Comparison of ENCODE assay signal across 8 cellular contexts in genomic region chr2:74499269-74499939, GRCh38. TPM values are rescaled to one million over a fixed set of nuclear protein-coding genes. Genes with fewer than 3 reads are reported as not detected.
DNase-seq lines count a peak whose midpoint lies in the region; ATAC-seq and TF ChIP-seq lines count a peak whose summit lies in the region.

Gene LBX2, minus strand, starts transcription at chr2:74499603. Its CDS starts 66 bp downstream, at chr2:74499537.

- H3K27ac ChIP-seq in rectal smooth muscle tissue (ENCODE audit: low read depth, low read length) = no peak within 1 kb of the TSS

- no peak within 1 kb of the TSS for H3K9ac ChIP-seq in rectal smooth muscle tissue (ENCODE audit: low read length)

- DNase-seq in ELF-1 (ENCODE audit: low read depth, low spot score) (peak; percentile 34), fibroblast of villous mesenchyme (ENCODE audit: low read depth) (peak; percentile 37), sciatic nerve (ENCODE audit: low spot score) (no peak), NCI-H1436 treated with DMSO at 0.1 percent for 48 hours (lab: John Stamatoyannopoulos, UW) (no peak), NCI-H446 (lab: John Stamatoyannopoulos, UW) (no peak)
- DNase-seq in activated CD4-positive, alpha-beta T cell treated with anti-CD3 and anti-CD28 coated beads, Interleukin-2, amount 50 U/mL, for 1 hour = peak; percentile 41

- peaks cover 32% of the 10 kb centered on the region for H3K27me3 ChIP-seq in rectal smooth muscle tissue (ENCODE audit: control insufficient read depth, insufficient read depth, low read length)

- H3K4me1 ChIP-seq in rectal smooth muscle tissue (ENCODE audit: control insufficient read depth, insufficient read depth, low read length) = peaks cover 11% of the 10 kb centered on the region

- H3K4me3 ChIP-seq in fibroblast of villous mesenchyme (ENCODE audit: low read depth, low read length) = peak within 1 kb of the TSS; percentile 57
- H3K4me3 ChIP-seq in rectal smooth muscle tissue (ENCODE audit: low read length) = peak within 1 kb of the TSS; percentile 68

- ATAC-seq in sciatic nerve (no peak), GM19035 (IDR thresholded peaks at IDR 0.05; ENCODE audit: unreplicated experiment) (no peak)

- TF ChIP-seq CTCF in fibroblast of villous mesenchyme (IDR thresholded peaks at IDR 0.05; ENCODE audit: insufficient read depth, low read depth, low read length) = no peak

- no peaks in the 10 kb centered on the region for H3K36me3 ChIP-seq in rectal smooth muscle tissue (ENCODE audit: control insufficient read depth, insufficient read depth, low read length)

- intact Hi-C loops in sciatic nerve (cut with DNase I) = no loop called here

RNA-seq across cellular contexts. Expression of gene LBX2, which starts in this region (rescaled TPM):
- total RNA-seq in fibroblast of villous mesenchyme (1.3 and 2.9 TPM in 2 replicates), sciatic nerve (0.53 TPM)

Comparison
In these comparisons a context has a peak if more than half of its experiments do, and no peak if none do; other contexts are left out.
1. DNase-seq: peak in ELF-1 (single experiment), activated CD4-positive, alpha-beta T cell treated with anti-CD3 and anti-CD28 coated beads, Interleukin-2, amount 50 U/mL, for 1 hour (single experiment) and fibroblast of villous mesenchyme (single experiment); none in sciatic nerve (single experiment), NCI-H1436 treated with DMSO at 0.1 percent for 48 hours (single experiment) and NCI-H446 (0 of 2).